ENCODE assay signal across 8 cellular contexts in the genomic region with DNA sequence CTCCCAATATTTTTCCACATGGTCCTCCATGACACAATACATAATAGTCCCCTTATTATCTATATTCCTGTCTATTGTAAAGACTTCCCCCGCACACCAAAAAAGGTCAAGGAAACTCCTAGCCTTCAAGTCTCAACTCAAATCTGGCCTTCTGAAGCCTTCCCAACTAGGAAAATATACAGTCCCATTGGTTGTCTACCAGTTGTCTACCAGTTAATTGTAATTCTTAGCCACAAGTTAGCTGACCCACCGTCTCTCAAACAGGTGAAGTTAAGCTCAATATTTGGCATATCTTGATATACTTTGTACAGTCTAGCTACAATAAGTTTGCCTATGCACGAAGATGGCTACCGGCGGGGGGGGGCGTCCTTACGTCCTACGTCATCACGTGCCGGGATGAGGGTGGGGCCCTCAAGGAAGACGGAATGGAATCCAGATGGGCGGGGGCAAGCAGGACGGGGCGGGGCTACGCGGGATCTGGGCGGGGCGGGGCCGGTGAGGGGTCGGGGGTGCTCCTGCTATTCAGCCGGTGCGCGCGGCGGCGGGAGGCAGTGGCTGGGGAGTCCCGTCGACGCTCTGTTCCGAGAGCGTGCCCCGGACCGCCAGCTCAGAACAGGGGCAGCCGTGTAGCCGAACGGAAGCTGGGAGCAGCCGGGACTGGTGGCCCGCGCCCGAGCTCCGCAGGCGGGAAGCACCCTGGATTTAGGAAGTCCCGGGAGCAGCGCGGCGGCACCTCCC. TPM values are rescaled to one million over a fixed set of nuclear protein-coding genes. Genes with fewer than 3 reads are reported as not detected.
DNase-seq lines count a peak whose midpoint lies in the region; ATAC-seq lines count a peak whose summit lies in the region.

AHR (plus strand) TSS at position 551 of the 738 bp plus-strand sequence. CDS start 613 bp downstream, outside the sequence.

- H3K9ac ChIP-seq in NT2/D1 (ENCODE audit: insufficient read length, low read depth), result peak within 1 kb of the TSS; percentile 80

- H3K4me1 ChIP-seq in NT2/D1 (ENCODE audit: insufficient read depth, insufficient read length) (no peaks in the 10 kb centered on the region), mononuclear cell (ENCODE audit: insufficient read depth, low read length) (peaks cover 7% of the 10 kb centered on the region)

- peaks cover 15% of the 10 kb centered on the region for H3K27me3 ChIP-seq in NT2/D1 (ENCODE audit: insufficient read depth, insufficient read length)
- H3K27me3 ChIP-seq in mononuclear cell (ENCODE audit: insufficient read depth, low read length), result no peaks in the 10 kb centered on the region

- H3K4me3 ChIP-seq in NT2/D1 (ENCODE audit: insufficient read length, low read depth) (peak within 1 kb of the TSS; percentile 83), mononuclear cell (ENCODE audit: low read length) (peak within 1 kb of the TSS; percentile 53)

- ATAC-seq in GM19372 (IDR thresholded peaks at IDR 0.05; ENCODE audit: low read depth, unreplicated experiment) (peak; percentile 58), HG03558 (IDR thresholded peaks at IDR 0.05; ENCODE audit: extremely low read depth, unreplicated experiment) (peak; percentile 27)

- DNase-seq in CD1c-positive myeloid dendritic cell (ENCODE audit: extremely low spot score) (peak; percentile 95), NT2/D1 (ENCODE audit: low read depth, low spot score) (peak; percentile 92), activated T-cell treated with anti-CD3 and anti-CD28 coated beads for 1 hour (ENCODE audit: low read depth) (peak; percentile 78), epidermal melanocyte (ENCODE audit: insufficient read length, low spot score) (peak; percentile 71)
- peak; percentile 77 to 79 for DNase-seq in stimulated activated CD8-positive, alpha-beta memory T cell treated with anti-CD3 and anti-CD28 coated beads, Interleukin-4, amount 100 ng/mL, for 1 hour (ENCODE audit: low read depth in 2 of 2, low spot score in 1 of 2)

- no peaks in the 10 kb centered on the region for H3K36me3 ChIP-seq in NT2/D1 (ENCODE audit: insufficient read depth, insufficient read length, low read length)

- H3K9me3 ChIP-seq in NT2/D1 (ENCODE audit: insufficient read depth, low read length) (0 out of 2 replicates have a peak, but pooled peaks cover 8% of the 10 kb centered on the region), mononuclear cell (ENCODE audit: low read depth, low read length) (no peaks in the 10 kb centered on the region)

RNA-seq across cellular contexts. Expression of gene AHR, which starts in this region (rescaled TPM):
- total RNA-seq in mononuclear cell, result 490 TPM

Comparison
In these comparisons a context has a peak if more than half of its experiments do, and no peak if none do; other contexts are left out.
1. Peak in every context shown above with its lines: DNase-seq, ATAC-seq and H3K4me3 ChIP-seq.